ENCODE assay signal across 22 cellular contexts in the genomic region with DNA sequence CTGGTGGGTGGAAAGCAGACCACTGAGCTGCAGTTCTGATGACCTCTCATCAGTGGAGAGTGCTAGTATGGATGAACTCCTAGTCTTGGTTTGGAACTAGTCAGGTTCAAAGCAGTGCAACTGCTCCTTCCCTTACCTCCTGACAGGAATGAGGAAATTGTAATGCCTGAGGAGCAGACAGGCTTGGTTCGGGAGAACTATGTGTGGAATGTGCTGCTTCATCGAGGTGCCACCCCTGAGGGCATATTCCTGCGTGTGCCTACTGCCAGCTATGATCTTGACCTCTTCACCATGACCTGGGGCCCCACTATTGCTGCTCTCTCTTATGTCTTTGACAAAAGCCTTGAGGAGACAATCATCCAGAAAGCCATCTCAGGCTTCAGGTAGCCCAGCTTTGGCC. TPM values are rescaled to one million over a fixed set of nuclear protein-coding genes. Genes with fewer than 3 reads are reported as not detected.
A peak's percentile ranks its signal among the peaks of the same experiment; 100 is the strongest.
DNase-seq lines count a peak whose midpoint lies in the region; ATAC-seq and TF ChIP-seq lines count a peak whose summit lies in the region.
"Had no signal": no experiment of that assay in that cellular context is flagged by ENCODE, and none has a peak within 500 bp of the region (broad histone marks: within the 10 kb centered on the region; RNA-seq: fewer than 3 reads in every experiment).

No MANE protein-coding gene starts in this region.

- DNase-seq in ELR (ENCODE audit: low read depth), result peak; percentile 25
- peak; percentile 19 for DNase-seq in RPMI7951 (ENCODE audit: low read depth)
- peak; percentile 79 for DNase-seq in islet precursor cell
- no peak for DNase-seq in SW480 (ENCODE audit: low spot score)
- DNase-seq in amygdala (lab: John Stamatoyannopoulos, UW), result no peak
- DNase-seq in activated CD4-positive, alpha-beta memory T cell treated with anti-CD3 and anti-CD28 coated beads for 36 hours, result no peak
- DNase-seq: activated CD4-positive, alpha-beta T cell treated with anti-CD3 and anti-CD28 coated beads for 1 hour; activated effector memory CD4-positive, alpha-beta T cell treated with Interleukin-2 at 50 U/mL for 16 hours; adrenal gland; foreskin fibroblast; HCEC 1CT; hippocampal formation; midbrain; NCI-H1436; NCI-H524; psoas muscle; RPMI8226; stimulated activated CD4-positive, alpha-beta T cell treated with anti-CD3 and anti-CD28 coated beads, Interleukin-12 subunit alpha, Interleukin-12 subunit beta, amount 100 ng/mL, for 4 hours had no signal

- H3K4me3 Mint-ChIP-seq in activated CD4-positive, alpha-beta memory T cell treated with anti-CD3 and anti-CD28 coated beads for 36 hours, result no peak overlapping the region
- H3K4me3 Mint-ChIP-seq: neural crest cell had no signal

- H3K4me1 Mint-ChIP-seq in activated CD4-positive, alpha-beta memory T cell treated with anti-CD3 and anti-CD28 coated beads for 36 hours (ENCODE audit: low read depth), result no peaks in the 10 kb centered on the region
- H3K4me1 Mint-ChIP-seq: neural crest cell had no signal

- H3K9me3 ChIP-seq in parathyroid adenoma (ENCODE audit: control insufficient read depth, low read length), result no peaks in the 10 kb centered on the region
- H3K9me3 ChIP-seq: adrenal gland had no signal

- H3K27me3 ChIP-seq in parathyroid adenoma (ENCODE audit: control insufficient read depth, insufficient read depth, low read length), result no peaks in the 10 kb centered on the region
- H3K27me3 ChIP-seq: adrenal gland had no signal

- no peaks in the 10 kb centered on the region for H3K9me3 Mint-ChIP-seq in activated CD4-positive, alpha-beta memory T cell treated with anti-CD3 and anti-CD28 coated beads for 36 hours
- H3K9me3 Mint-ChIP-seq: neural crest cell had no signal

- H3K27ac ChIP-seq in parathyroid adenoma, result peak overlapping the region; percentile 50
- H3K27ac ChIP-seq: adrenal gland, psoas muscle had no signal

- CTCF ChIA-PET in activated CD4-positive, alpha-beta memory T cell treated with anti-CD3 and anti-CD28 coated beads for 36 hours (lab: Charles Lee), result interaction anchor here (1.0 to 4.7 kb wide), 4 partner anchors 10 to 139 kb away, joined by 3 to 21 read pairs (median 3); no protein-coding TSS in a partner anchor

- no peak overlapping the region for H3K4me2 ChIP-seq in parathyroid adenoma (ENCODE audit: low read length)

- H2AFZ ChIP-seq in parathyroid adenoma, result no peak overlapping the region

- no peak overlapping the region for H3K27ac Mint-ChIP-seq in activated CD4-positive, alpha-beta memory T cell treated with anti-CD3 and anti-CD28 coated beads for 36 hours

- H3K36me3 ChIP-seq in parathyroid adenoma (ENCODE audit: control insufficient read depth, insufficient read depth, low read length), result no peaks in the 10 kb centered on the region

- no peak overlapping the region for H3K9ac ChIP-seq in parathyroid adenoma

- no peak for ATAC-seq in GM21447 (IDR thresholded peaks at IDR 0.05; ENCODE audit: unreplicated experiment)
- ATAC-seq: HepG2, psoas muscle had no signal

- H3K27me3 Mint-ChIP-seq in activated CD4-positive, alpha-beta memory T cell treated with anti-CD3 and anti-CD28 coated beads for 36 hours, result no peaks in the 10 kb centered on the region

- no peak overlapping the region for H3K4me3 ChIP-seq in parathyroid adenoma (ENCODE audit: low read depth, low read length)
- H3K4me3 ChIP-seq: adrenal gland, psoas muscle had no signal

- intact Hi-C loops in activated CD4-positive, alpha-beta memory T cell treated with anti-CD3 and anti-CD28 coated beads for 36 hours (cut with micrococcal nuclease), result no loop called here

- peaks cover 68% of the 10 kb centered on the region for H3K36me3 Mint-ChIP-seq in activated CD4-positive, alpha-beta memory T cell treated with anti-CD3 and anti-CD28 coated beads for 36 hours

- no peaks in the 10 kb centered on the region for H3K79me2 ChIP-seq in parathyroid adenoma

- peaks cover 3% of the 10 kb centered on the region for H3K4me1 ChIP-seq in parathyroid adenoma
- H3K4me1 ChIP-seq: adrenal gland, psoas muscle had no signal

- POLR2A ChIA-PET in activated CD4-positive, alpha-beta memory T cell treated with anti-CD3 and anti-CD28 coated beads for 36 hours (lab: Charles Lee), result no interaction called here

- TF ChIP-seq CTCF in parathyroid adenoma (IDR thresholded peaks at IDR 0.05), result no peak

RNA-seq across cellular contexts. Expression of gene NFKB2, which starts 27.4 kb away (rescaled TPM):
- 19.9 and 28.9 TPM in 2 replicates for total RNA-seq in RPMI7951 (2014; rRNA removed; shearing (Covaris generic))
- total RNA-seq in activated CD4-positive, alpha-beta memory T cell treated with anti-CD3 and anti-CD28 coated beads for 36 hours, result 100 to 1,000 TPM; 241 to 242 TPM

RNA-seq across cellular contexts. Expression of gene PSD, which starts 50.5 kb away (rescaled TPM):
- total RNA-seq in RPMI7951 (2014; rRNA removed; shearing (Covaris generic)), result 0.24 and 1.5 TPM in 2 replicates
- 1 to 10 TPM; 4.2 to 4.4 TPM for total RNA-seq in activated CD4-positive, alpha-beta memory T cell treated with anti-CD3 and anti-CD28 coated beads for 36 hours

RNA-seq across cellular contexts. Expression of gene FBXL15, which starts 52.6 kb away (rescaled TPM):
- 5.3 and 6.1 TPM in 2 replicates for total RNA-seq in RPMI7951 (2014; rRNA removed; shearing (Covaris generic))
- 10 to 100 TPM; 10.8 to 11.4 TPM for total RNA-seq in activated CD4-positive, alpha-beta memory T cell treated with anti-CD3 and anti-CD28 coated beads for 36 hours

Comparison
In these comparisons a context has a peak if more than half of its experiments do, and no peak if none do; other contexts are left out.
1. DNase-seq: peak in ELR (single experiment), RPMI7951 (single experiment) and islet precursor cell (single experiment); none in SW480 (single experiment), amygdala (0 of 56) and activated CD4-positive, alpha-beta memory T cell treated with anti-CD3 and anti-CD28 coated beads for 36 hours (single experiment).